Comparison of ENCODE assay signal across 8 cellular contexts in genomic region chr14:76926521-76927251, GRCh38.
DNase-seq lines count a peak whose midpoint lies in the region; ATAC-seq and TF ChIP-seq lines count a peak whose summit lies in the region.

No MANE protein-coding gene starts in this region.

- H3K4me2 ChIP-seq in Karpas-422 (ENCODE audit: low read depth, low read length, poor library complexity, severe bottlenecking), result peak overlapping the region; percentile 53

- H3K4me3 ChIP-seq in Karpas-422 (ENCODE audit: low read length), result peak overlapping the region; percentile 35; the same call in 1 of the 2 replicates
- H3K4me3 ChIP-seq in fibroblast of villous mesenchyme (ENCODE audit: low read depth, low read length), result no peak overlapping the region

- ATAC-seq in activated CD8-positive, alpha-beta memory T cell treated with anti-CD3 and anti-CD28 coated beads, Interleukin-2, amount 10 ng/mL, durations not matched to agents 7 days and 5 days, result peak; percentile 79
- ATAC-seq in GM21526 (IDR thresholded peaks at IDR 0.05; ENCODE audit: low FRiP score, unreplicated experiment), result no peak

- H3K79me2 ChIP-seq in Karpas-422 (ENCODE audit: low read length), result no peaks in the 10 kb centered on the region

- H3K9me3 Mint-ChIP-seq in activated CD8-positive, alpha-beta memory T cell treated with anti-CD3 and anti-CD28 coated beads, Interleukin-2, amount 10 ng/mL, durations not matched to agents 7 days and 5 days (ENCODE audit: low read depth), result no peaks in the 10 kb centered on the region

- H2AFZ ChIP-seq in Karpas-422 (ENCODE audit: low read length), result no peak overlapping the region

- H3K9me2 ChIP-seq in Karpas-422 (replicated peaks; ENCODE audit: insufficient read depth, low read length), result no peaks in the 10 kb centered on the region

- peak; percentile 34 for DNase-seq in NCI-H1092 treated with DMSO at 0.1 percent for 48 hours (lab: John Stamatoyannopoulos, UW)
- DNase-seq in NCI-H1092 (lab: John Stamatoyannopoulos, UW), result no peak
- peak; percentile 91 for DNase-seq in Karpas-422
- DNase-seq in activated CD8-positive, alpha-beta memory T cell treated with anti-CD3 and anti-CD28 coated beads, Interleukin-2, amount 10 ng/mL, durations not matched to agents 7 days and 5 days, result peak; percentile 88
- DNase-seq in fibroblast of villous mesenchyme (ENCODE audit: low read depth), result peak; percentile 65
- DNase-seq in stimulated activated CD4-positive, alpha-beta T cell treated with anti-CD3 and anti-CD28 coated beads, Interleukin-12 subunit alpha, Interleukin-12 subunit beta, amount 100 ng/mL, for 4 hours, result peak; percentile 23
- no peak for DNase-seq in NCI-H510A treated with DMSO at 0.1 percent for 48 hours (lab: John Stamatoyannopoulos, UW)

- H3K9me3 ChIP-seq in Karpas-422 (ENCODE audit: low read length), result no peaks in the 10 kb centered on the region

- peaks cover 65% of the 10 kb centered on the region for H3K4me1 Mint-ChIP-seq in activated CD8-positive, alpha-beta memory T cell treated with anti-CD3 and anti-CD28 coated beads, Interleukin-2, amount 10 ng/mL, durations not matched to agents 7 days and 5 days

- H3K4me3 Mint-ChIP-seq in activated CD8-positive, alpha-beta memory T cell treated with anti-CD3 and anti-CD28 coated beads, Interleukin-2, amount 10 ng/mL, durations not matched to agents 7 days and 5 days, result peak overlapping the region; percentile 32

- peaks cover 62% of the 10 kb centered on the region for H3K4me1 ChIP-seq in Karpas-422 (ENCODE audit: low read length)

- peak overlapping the region; percentile 32; the same call in 1 of the 2 replicates for H3K27ac ChIP-seq in Karpas-422 (ENCODE audit: low read length)

- TF ChIP-seq CTCF in fibroblast of villous mesenchyme (IDR thresholded peaks at IDR 0.05; ENCODE audit: insufficient read depth, low read depth, low read length), result no peak

- H3K36me3 ChIP-seq in Karpas-422 (ENCODE audit: insufficient read depth, low read length), result no peaks in the 10 kb centered on the region

- peak overlapping the region; percentile 79 for H3K27ac Mint-ChIP-seq in activated CD8-positive, alpha-beta memory T cell treated with anti-CD3 and anti-CD28 coated beads, Interleukin-2, amount 10 ng/mL, durations not matched to agents 7 days and 5 days

- H3K27me3 ChIP-seq in Karpas-422 (ENCODE audit: low read length), result no peaks in the 10 kb centered on the region

- CTCF ChIA-PET in activated CD8-positive, alpha-beta memory T cell treated with anti-CD3 and anti-CD28 coated beads, Interleukin-2, amount 10 ng/mL, durations not matched to agents 7 days and 5 days (lab: Charles Lee), result interaction anchor here (0.9 to 7.1 kb wide), 6 partner anchors 9 to 127 kb away, joined by 3 to 58 read pairs (median 4); no protein-coding TSS in a partner anchor

- H3K9ac ChIP-seq in Karpas-422 (ENCODE audit: low read length), result peak overlapping the region; percentile 50

- H3K36me3 Mint-ChIP-seq in activated CD8-positive, alpha-beta memory T cell treated with anti-CD3 and anti-CD28 coated beads, Interleukin-2, amount 10 ng/mL, durations not matched to agents 7 days and 5 days, result peaks cover 1% of the 10 kb centered on the region

- H3K27me3 Mint-ChIP-seq in activated CD8-positive, alpha-beta memory T cell treated with anti-CD3 and anti-CD28 coated beads, Interleukin-2, amount 10 ng/mL, durations not matched to agents 7 days and 5 days, result no peaks in the 10 kb centered on the region

- H4K20me1 ChIP-seq in Karpas-422 (ENCODE audit: insufficient read depth, low read depth, low read length), result no peaks in the 10 kb centered on the region

Comparison
In these comparisons a context has a peak if more than half of its experiments do, and no peak if none do; other contexts are left out.
1. DNase-seq: peak in NCI-H1092 treated with DMSO at 0.1 percent for 48 hours (single experiment), Karpas-422 (single experiment), activated CD8-positive, alpha-beta memory T cell treated with anti-CD3 and anti-CD28 coated beads, Interleukin-2, amount 10 ng/mL, durations not matched to agents 7 days and 5 days (single experiment), fibroblast of villous mesenchyme (single experiment) and stimulated activated CD4-positive, alpha-beta T cell treated with anti-CD3 and anti-CD28 coated beads, Interleukin-12 subunit alpha, Interleukin-12 subunit beta, amount 100 ng/mL, for 4 hours (single experiment); none in NCI-H1092 (single experiment) and NCI-H510A treated with DMSO at 0.1 percent for 48 hours (single experiment).